Comparison of ENCODE assay signal across 8 cellular contexts in genomic region chr14:63727736-63728728, GRCh38.
DNase-seq lines count a peak whose midpoint lies in the region; ATAC-seq lines count a peak whose summit lies in the region.

TSS of gene SGPP1 (minus strand) at chr14:63728065. CDS start at chr14:63727944, 121 bp downstream.

- DNase-seq in NCI-H69 (lab: John Stamatoyannopoulos, UW), result peak; percentile 92
- peak; percentile 49 to 67 for DNase-seq in activated CD8-positive, alpha-beta memory T cell treated with anti-CD3 and anti-CD28 coated beads for 1 hour (ENCODE audit: extremely low read depth in 1 of 2, low read depth in 1 of 2)
- peak; percentile 70 for DNase-seq in effector CD8-positive, alpha-beta T cell (lab: John Stamatoyannopoulos, UW)
- peak; percentile 76 for DNase-seq in medulla oblongata (ENCODE audit: extremely low spot score)
- peak; percentile 49 for DNase-seq in stimulated activated CD8-positive, alpha-beta memory T cell treated with anti-CD3 and anti-CD28 coated beads, Interleukin-12 subunit alpha, Interleukin-12 subunit beta, amount 100 ng/mL, for 1 hour (ENCODE audit: low read depth)

- H3K9me3 ChIP-seq in BLaER1, result no peaks in the 10 kb centered on the region

- peaks cover 21% of the 10 kb centered on the region for H3K4me1 ChIP-seq in BLaER1

- H3K27ac ChIP-seq in BLaER1, result peak within 1 kb of the TSS; percentile 91

- H3K4me3 ChIP-seq in BLaER1, result peak within 1 kb of the TSS; percentile 99

- peak within 1 kb of the TSS; percentile 90 for H3K9ac ChIP-seq in BLaER1

- peak; percentile 85 for ATAC-seq in GM19025 (IDR thresholded peaks at IDR 0.05; ENCODE audit: low read depth, unreplicated experiment)
- ATAC-seq in HG03196 (IDR thresholded peaks at IDR 0.05; ENCODE audit: unreplicated experiment), result peak; percentile 79

- no peaks in the 10 kb centered on the region for H3K27me3 ChIP-seq in BLaER1

- H4K20me1 ChIP-seq in BLaER1, result peaks cover 6% of the 10 kb centered on the region; the same call in 1 of the 2 replicates

- no peaks in the 10 kb centered on the region for H3K36me3 ChIP-seq in BLaER1

- H3K4me2 ChIP-seq in BLaER1, result peak within 1 kb of the TSS; percentile 97

Comparison
In these comparisons a context has a peak if more than half of its experiments do, and no peak if none do; other contexts are left out.
1. Peak in every context shown above with its lines: DNase-seq, ATAC-seq, H3K4me3 ChIP-seq and H3K27ac ChIP-seq.